ENCODE assay signal across 1 cellular context in genomic region chr1:31791131-31791858, GRCh38.
TF ChIP-seq lines count a peak whose summit lies in the region.

No MANE protein-coding gene starts in this region.

TF ChIP-seq in WTC11, 78 proteins besides CTCF, POLR2A, EP300 and RAD21 (continued from another document):
- TF ChIP-seq ZNF532 (CRISPR knock-in tag; IDR thresholded peaks at IDR 0.05; ENCODE audit: borderline replicate concordance) (no peak), ZSCAN18 (CRISPR knock-in tag; IDR thresholded peaks at IDR 0.05) (no peak), ELF4 (CRISPR knock-in tag; IDR thresholded peaks at IDR 0.05; ENCODE audit: low read depth) (no peak), ZNF423 (CRISPR knock-in tag; IDR thresholded peaks at IDR 0.05) (no peak)
